16 cellular contexts compared by ENCODE assay signal in genomic region chr4:148029781-148030180, GRCh38.
DNase-seq lines count a peak whose midpoint lies in the region; ATAC-seq, FAIRE-seq and TF ChIP-seq lines count a peak whose summit lies in the region.
"Had no signal": no experiment of that assay in that cellular context is flagged by ENCODE, and none has a peak within 500 bp of the region (broad histone marks: within the 10 kb centered on the region; RNA-seq: fewer than 3 reads in every experiment).

No MANE protein-coding gene starts in this region.

- DNase-seq in GM23248 (no peak), SK-N-MC (ENCODE audit: low read depth, low spot score) (no peak), esophagus muscularis mucosa (ENCODE audit: extremely low spot score) (no peak), gastrocnemius medialis (no peak), HepG2 (ENCODE audit: low spot score) (no peak), NCI-H146 treated with DMSO at 0.1 percent for 48 hours (lab: John Stamatoyannopoulos, UW; ENCODE audit: unreplicated experiment) (no peak), Peyer's patch (no peak)
- DNase-seq: ACHN, DMS 273 treated with DMSO at 0.1 percent for 48 hours, Karpas-422, NCI-H1417 treated with DMSO at 0.1 percent for 48 hours, NCI-H2227 treated with DMSO at 0.1 percent for 48 hours, NCI-H526, Right ventricle myocardium superior had no signal

- no peak for ATAC-seq in gastrocnemius medialis
- no peak for ATAC-seq in HepG2
- ATAC-seq: SK-N-SH treated with all-trans-retinoic acid at 6 μM for 48 hours had no signal

- H3K4me3 ChIP-seq in GM23248 (no peak overlapping the region), SK-N-MC (no peak overlapping the region), esophagus muscularis mucosa (no peak overlapping the region), gastrocnemius medialis (no peak overlapping the region), HepG2 (replicated peaks in 1 of 3; ENCODE audit: insufficient read depth in 1 of 3, low read depth in 2 of 3, low read length in 3 of 3) (no peak overlapping the region), Peyer's patch (no peak overlapping the region)

- H3F3A ChIP-seq in GM23248 (ENCODE audit: insufficient read depth), result peaks cover 37% of the 10 kb centered on the region

- H2AFZ ChIP-seq in GM23248, result no peak overlapping the region
- H2AFZ ChIP-seq in HepG2 (ENCODE audit: low read length), result no peak overlapping the region

- no peaks in the 10 kb centered on the region for H3K9me3 ChIP-seq in GM23248 (ENCODE audit: low read depth)
- H3K9me3 ChIP-seq in SK-N-MC (ENCODE audit: low read depth, low read length), result no peaks in the 10 kb centered on the region; the same call in 1 of the 2 replicates
- no peaks in the 10 kb centered on the region for H3K9me3 ChIP-seq in esophagus muscularis mucosa
- H3K9me3 ChIP-seq in gastrocnemius medialis, result no peaks in the 10 kb centered on the region
- H3K9me3 ChIP-seq in HepG2 (ENCODE audit: low read length), result no peaks in the 10 kb centered on the region
- H3K9me3 ChIP-seq in Peyer's patch, result no peaks in the 10 kb centered on the region

- H3K27ac ChIP-seq in GM23248, result 0 out of 2 replicates have a peak overlapping the region, but pooled peaks have one; percentile 59
- peak overlapping the region; percentile 28; the same call in 1 of the 2 replicates for H3K27ac ChIP-seq in SK-N-MC
- H3K27ac ChIP-seq in esophagus muscularis mucosa (replicated peaks in 1 of 4), result peak overlapping the region in 3 of 4 donors; percentile 5 to 25 (median 8)
- peak overlapping the region; percentile 51 to 76 (median 56) for H3K27ac ChIP-seq in gastrocnemius medialis
- H3K27ac ChIP-seq in HepG2 (ENCODE audit: extremely low read length, insufficient read depth, low read length), result no peak overlapping the region
- no peak overlapping the region for H3K27ac ChIP-seq in Peyer's patch

- in situ Hi-C loops in GM23248 (cut with MboI) (no loop called here), gastrocnemius medialis (cut with MboI; ENCODE audit: low sequenced_read_pairs in 4 of 4) (no loop called here), HepG2 (cut with HindIII; ENCODE audit: extremely low pct_ligation_motif_present, low pct_unique_long_range_greater_than_20kb) (no loop called here)

- H3K4me2 ChIP-seq in GM23248 (ENCODE audit: unreplicated experiment) (peak overlapping the region; percentile 27), HepG2 (ENCODE audit: low read depth, low read length) (no peak overlapping the region)

- intact Hi-C loops in esophagus muscularis mucosa (cut with DNase I) (no loop called here), gastrocnemius medialis (cut with DNase I; ENCODE audit: low total_unique reads) (loop anchor here (2.0 kb wide), 1 partner anchor 13 kb away; no protein-coding TSS in a partner anchor), HepG2 (cut with micrococcal nuclease; ENCODE audit: unreplicated experiment) (no loop called here)

- CTCF ChIA-PET in HepG2 (lab: Yijun Ruan, JAX; ENCODE audit: low intra/inter-chr PET ratio, low total read pairs), result no interaction called here

- TF ChIP-seq CTCF in esophagus muscularis mucosa (IDR thresholded peaks at IDR 0.05) (no peak), gastrocnemius medialis (IDR thresholded peaks at IDR 0.05 in 4 of 5, conservative IDR thresholded peaks at IDR 0.05 in 1 of 5) (no peak), HepG2 (CRISPR knock-in tag; IDR thresholded peaks at IDR 0.05) (no peak), Peyer's patch (IDR thresholded peaks at IDR 0.05) (no peak)

- no peaks in the 10 kb centered on the region for H4K20me1 ChIP-seq in GM23248 (ENCODE audit: insufficient read depth)
- H4K20me1 ChIP-seq in HepG2 (ENCODE audit: insufficient read depth, low read length), result no peaks in the 10 kb centered on the region

- H3K36me3 ChIP-seq in GM23248 (ENCODE audit: low read depth) (no peaks in the 10 kb centered on the region), SK-N-MC (ENCODE audit: insufficient read depth, low read length) (no peaks in the 10 kb centered on the region), esophagus muscularis mucosa (peaks cover 0 to 1% (median 0%) of the 10 kb centered on the region in 4 donors), gastrocnemius medialis (no peaks in the 10 kb centered on the region), HepG2 (replicated peaks in 1 of 2; ENCODE audit: control insufficient read depth in 1 of 2, insufficient read depth in 2 of 2, low read length in 2 of 2) (no peaks in the 10 kb centered on the region), Peyer's patch (no peaks in the 10 kb centered on the region)

- peaks cover 39% of the 10 kb centered on the region for H3K4me1 ChIP-seq in GM23248 (ENCODE audit: insufficient read depth)
- H3K4me1 ChIP-seq in esophagus muscularis mucosa, result peaks cover 2 to 37% (median 31%) of the 10 kb centered on the region in 4 donors
- peaks cover 43 to 48% of the 10 kb centered on the region in 2 donors for H3K4me1 ChIP-seq in gastrocnemius medialis
- H3K4me1 ChIP-seq in HepG2 (ENCODE audit: insufficient read depth, low read length), result no peaks in the 10 kb centered on the region
- no peaks in the 10 kb centered on the region for H3K4me1 ChIP-seq in Peyer's patch

- 95 to 97% methylated on average over 3 of the region's 3 CpGs for WGBS in GM23248 (ENCODE audit: low coverage in 1 of 2, low lambda C conversion rate in 2 of 2, missing lambda C conversion rate in 2 of 2), 2 experiments
- 75% methylated on average over 3 of the region's 3 CpGs for WGBS in esophagus muscularis mucosa
- WGBS in HepG2 (ENCODE audit: low lambda C conversion rate), result 49% methylated on average over 3 of the region's 3 CpGs

- BruUV-seq in HepG2 (replicated peaks; lab: Mats Ljungman, UMichigan), result no TSS peak

- TF ChIP-seq POLR2A in esophagus muscularis mucosa (IDR thresholded peaks at IDR 0.05; ENCODE audit: low read depth) (no peak), gastrocnemius medialis (IDR thresholded peaks at IDR 0.05) (no peak), HepG2 (IDR thresholded peaks at IDR 0.05; ENCODE audit: insufficient read depth in 1 of 2, low read depth in 2 of 2, low read length in 2 of 2) (no peak), Peyer's patch (IDR thresholded peaks at IDR 0.05) (no peak)

- TF ChIP-seq EP300 in esophagus muscularis mucosa (IDR thresholded peaks at IDR 0.05) (no peak), HepG2 (IDR thresholded peaks at IDR 0.05; ENCODE audit: low read depth in 2 of 2, low read length in 2 of 2) (no peak), HepG2 (CRISPR knock-in tag; IDR thresholded peaks at IDR 0.05; ENCODE audit: borderline replicate concordance) (no peak)

- H3K27me3 ChIP-seq in GM23248 (replicated peaks; ENCODE audit: insufficient read depth) (no peaks in the 10 kb centered on the region), esophagus muscularis mucosa (no peaks in the 10 kb centered on the region), gastrocnemius medialis (no peaks in the 10 kb centered on the region), HepG2 (ENCODE audit: control insufficient read depth in 1 of 2, insufficient read depth in 2 of 2, low read length in 2 of 2) (no peaks in the 10 kb centered on the region), Peyer's patch (no peaks in the 10 kb centered on the region)

- peak overlapping the region; percentile 39; the same call in 1 of the 2 replicates for H3K9ac ChIP-seq in GM23248
- no peak overlapping the region for H3K9ac ChIP-seq in SK-N-MC (ENCODE audit: insufficient read length)
- no peak overlapping the region for H3K9ac ChIP-seq in HepG2 (ENCODE audit: insufficient read depth, low read depth, low read length)

- no peak for FAIRE-seq in HepG2 (lab: Jason Lieb, UNC)
- FAIRE-seq: H1 had no signal

- POLR2A ChIA-PET in HepG2 (lab: Yijun Ruan, JAX), result no interaction called here

- TF ChIP-seq RAD21 in HepG2 (CRISPR knock-in tag; IDR thresholded peaks at IDR 0.05), result no peak

- no peaks in the 10 kb centered on the region for H3K9me2 ChIP-seq in GM23248 (ENCODE audit: insufficient read depth)

- H3K79me2 ChIP-seq in GM23248 (ENCODE audit: insufficient read depth) (peaks cover 66% of the 10 kb centered on the region), HepG2 (ENCODE audit: insufficient read depth, low read length) (no peaks in the 10 kb centered on the region)

TF ChIP-seq in HepG2, 621 proteins besides CTCF, POLR2A, EP300 and RAD21:
- TF ChIP-seq ZNF484 (CRISPR knock-in tag; IDR thresholded peaks at IDR 0.05; ENCODE audit: borderline replicate concordance, low read depth), result no peak

Comparison
In these comparisons a context has a peak if more than half of its experiments do, and no peak if none do; other contexts are left out.
1. H3K27ac ChIP-seq: peak in GM23248 (single experiment), SK-N-MC (single experiment), esophagus muscularis mucosa (3 of 4) and gastrocnemius medialis (4 of 4); none in HepG2 (single experiment) and Peyer's patch (0 of 4).